Comparison of ENCODE assay signal across 1 cellular context in the genomic region with DNA sequence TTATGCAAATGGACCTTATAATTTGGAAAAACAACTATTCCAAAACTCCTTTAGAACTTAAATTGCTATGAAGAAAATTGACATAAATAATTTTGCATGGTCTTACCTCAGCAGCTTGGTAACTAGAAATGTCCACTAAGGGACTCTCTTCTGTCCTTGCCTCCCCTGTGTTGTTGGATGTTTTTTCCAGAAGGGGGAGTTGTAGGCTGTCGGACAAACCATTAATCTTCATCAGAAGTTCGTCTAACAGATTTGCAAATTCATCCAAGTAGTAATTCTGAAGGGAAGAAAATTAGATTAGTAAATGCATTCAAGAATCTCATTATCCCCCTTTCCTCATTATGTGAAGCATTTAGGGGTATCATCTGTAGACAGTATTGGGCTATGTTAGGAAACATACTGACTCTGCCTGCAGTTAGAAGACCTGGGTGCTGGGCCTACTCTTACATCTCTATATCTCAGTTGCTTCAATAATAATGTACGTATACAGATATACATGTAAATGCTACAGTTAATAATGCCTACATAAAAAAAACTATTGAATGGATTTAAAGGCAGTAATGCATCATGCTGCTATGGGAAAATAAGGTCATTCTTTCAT.
TF ChIP-seq lines count a peak whose summit lies in the region.

No MANE protein-coding gene starts in this region.

TF ChIP-seq in GM23338, 12 proteins besides CTCF, POLR2A, EP300 and RAD21 (continued from another document):
- TF ChIP-seq EZH2 (IDR thresholded peaks at IDR 0.05; ENCODE audit: low read depth, unreplicated experiment) = no peak
- TF ChIP-seq, protein P1, sequence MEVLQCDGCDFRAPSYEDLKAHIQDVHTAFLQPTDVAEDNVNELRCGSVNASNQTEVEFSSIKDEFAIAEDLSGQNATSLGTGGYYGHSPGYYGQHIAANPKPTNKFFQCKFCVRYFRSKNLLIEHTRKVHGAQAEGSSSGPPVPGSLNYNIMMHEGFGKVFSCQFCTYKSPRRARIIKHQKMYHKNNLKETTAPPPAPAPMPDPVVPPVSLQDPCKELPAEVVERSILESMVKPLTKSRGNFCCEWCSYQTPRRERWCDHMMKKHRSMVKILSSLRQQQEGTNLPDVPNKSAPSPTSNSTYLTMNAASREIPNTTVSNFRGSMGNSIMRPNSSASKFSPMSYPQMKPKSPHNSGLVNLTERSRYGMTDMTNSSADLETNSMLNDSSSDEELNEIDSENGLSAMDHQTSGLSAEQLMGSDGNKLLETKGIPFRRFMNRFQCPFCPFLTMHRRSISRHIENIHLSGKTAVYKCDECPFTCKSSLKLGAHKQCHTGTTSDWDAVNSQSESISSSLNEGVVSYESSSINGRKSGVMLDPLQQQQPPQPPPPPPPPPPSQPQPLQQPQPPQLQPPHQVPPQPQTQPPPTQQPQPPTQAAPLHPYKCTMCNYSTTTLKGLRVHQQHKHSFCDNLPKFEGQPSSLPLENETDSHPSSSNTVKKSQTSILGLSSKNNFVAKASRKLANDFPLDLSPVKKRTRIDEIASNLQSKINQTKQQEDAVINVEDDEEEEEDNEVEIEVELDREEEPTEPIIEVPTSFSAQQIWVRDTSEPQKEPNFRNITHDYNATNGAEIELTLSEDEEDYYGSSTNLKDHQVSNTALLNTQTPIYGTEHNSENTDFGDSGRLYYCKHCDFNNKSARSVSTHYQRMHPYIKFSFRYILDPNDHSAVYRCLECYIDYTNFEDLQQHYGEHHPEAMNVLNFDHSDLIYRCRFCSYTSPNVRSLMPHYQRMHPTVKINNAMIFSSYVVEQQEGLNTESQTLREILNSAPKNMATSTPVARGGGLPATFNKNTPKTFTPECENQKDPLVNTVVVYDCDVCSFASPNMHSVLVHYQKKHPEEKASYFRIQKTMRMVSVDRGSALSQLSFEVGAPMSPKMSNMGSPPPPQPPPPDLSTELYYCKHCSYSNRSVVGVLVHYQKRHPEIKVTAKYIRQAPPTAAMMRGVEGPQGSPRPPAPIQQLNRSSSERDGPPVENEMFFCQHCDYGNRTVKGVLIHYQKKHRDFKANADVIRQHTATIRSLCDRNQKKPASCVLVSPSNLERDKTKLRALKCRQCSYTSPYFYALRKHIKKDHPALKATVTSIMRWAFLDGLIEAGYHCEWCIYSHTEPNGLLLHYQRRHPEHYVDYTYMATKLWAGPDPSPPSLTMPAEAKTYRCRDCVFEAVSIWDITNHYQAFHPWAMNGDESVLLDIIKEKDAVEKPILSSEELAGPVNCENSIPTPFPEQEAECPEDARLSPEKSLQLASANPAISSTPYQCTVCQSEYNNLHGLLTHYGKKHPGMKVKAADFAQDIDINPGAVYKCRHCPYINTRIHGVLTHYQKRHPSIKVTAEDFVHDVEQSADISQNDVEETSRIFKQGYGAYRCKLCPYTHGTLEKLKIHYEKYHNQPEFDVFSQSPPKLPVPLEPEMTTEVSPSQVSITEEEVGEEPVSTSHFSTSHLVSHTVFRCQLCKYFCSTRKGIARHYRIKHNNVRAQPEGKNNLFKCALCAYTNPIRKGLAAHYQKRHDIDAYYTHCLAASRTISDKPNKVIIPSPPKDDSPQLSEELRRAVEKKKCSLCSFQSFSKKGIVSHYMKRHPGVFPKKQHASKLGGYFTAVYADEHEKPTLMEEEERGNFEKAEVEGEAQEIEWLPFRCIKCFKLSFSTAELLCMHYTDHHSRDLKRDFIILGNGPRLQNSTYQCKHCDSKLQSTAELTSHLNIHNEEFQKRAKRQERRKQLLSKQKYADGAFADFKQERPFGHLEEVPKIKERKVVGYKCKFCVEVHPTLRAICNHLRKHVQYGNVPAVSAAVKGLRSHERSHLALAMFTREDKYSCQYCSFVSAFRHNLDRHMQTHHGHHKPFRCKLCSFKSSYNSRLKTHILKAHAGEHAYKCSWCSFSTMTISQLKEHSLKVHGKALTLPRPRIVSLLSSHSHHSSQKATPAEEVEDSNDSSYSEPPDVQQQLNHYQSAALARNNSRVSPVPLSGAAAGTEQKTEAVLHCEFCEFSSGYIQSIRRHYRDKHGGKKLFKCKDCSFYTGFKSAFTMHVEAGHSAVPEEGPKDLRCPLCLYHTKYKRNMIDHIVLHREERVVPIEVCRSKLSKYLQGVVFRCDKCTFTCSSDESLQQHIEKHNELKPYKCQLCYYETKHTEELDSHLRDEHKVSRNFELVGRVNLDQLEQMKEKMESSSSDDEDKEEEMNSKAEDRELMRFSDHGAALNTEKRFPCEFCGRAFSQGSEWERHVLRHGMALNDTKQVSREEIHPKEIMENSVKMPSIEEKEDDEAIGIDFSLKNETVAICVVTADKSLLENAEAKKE (CRISPR knock-in tag; IDR thresholded peaks at IDR 0.05) = no peak
- TF ChIP-seq EZH2phosphoT487 (IDR thresholded peaks at IDR 0.05; ENCODE audit: unreplicated experiment) = no peak
- TF ChIP-seq CREB1 (CRISPR knock-in tag; IDR thresholded peaks at IDR 0.05; ENCODE audit: low read depth) = no peak
- TF ChIP-seq, protein P2, sequence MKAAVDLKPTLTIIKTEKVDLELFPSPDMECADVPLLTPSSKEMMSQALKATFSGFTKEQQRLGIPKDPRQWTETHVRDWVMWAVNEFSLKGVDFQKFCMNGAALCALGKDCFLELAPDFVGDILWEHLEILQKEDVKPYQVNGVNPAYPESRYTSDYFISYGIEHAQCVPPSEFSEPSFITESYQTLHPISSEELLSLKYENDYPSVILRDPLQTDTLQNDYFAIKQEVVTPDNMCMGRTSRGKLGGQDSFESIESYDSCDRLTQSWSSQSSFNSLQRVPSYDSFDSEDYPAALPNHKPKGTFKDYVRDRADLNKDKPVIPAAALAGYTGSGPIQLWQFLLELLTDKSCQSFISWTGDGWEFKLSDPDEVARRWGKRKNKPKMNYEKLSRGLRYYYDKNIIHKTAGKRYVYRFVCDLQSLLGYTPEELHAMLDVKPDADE (IDR thresholded peaks at IDR 0.05) = no peak
- TF ChIP-seq JUNB (IDR thresholded peaks at IDR 0.05; ENCODE audit: unreplicated experiment) = no peak
- no peak for TF ChIP-seq ZNF331 (CRISPR knock-in tag; IDR thresholded peaks at IDR 0.05; ENCODE audit: low read depth)
